In the genomic region with DNA sequence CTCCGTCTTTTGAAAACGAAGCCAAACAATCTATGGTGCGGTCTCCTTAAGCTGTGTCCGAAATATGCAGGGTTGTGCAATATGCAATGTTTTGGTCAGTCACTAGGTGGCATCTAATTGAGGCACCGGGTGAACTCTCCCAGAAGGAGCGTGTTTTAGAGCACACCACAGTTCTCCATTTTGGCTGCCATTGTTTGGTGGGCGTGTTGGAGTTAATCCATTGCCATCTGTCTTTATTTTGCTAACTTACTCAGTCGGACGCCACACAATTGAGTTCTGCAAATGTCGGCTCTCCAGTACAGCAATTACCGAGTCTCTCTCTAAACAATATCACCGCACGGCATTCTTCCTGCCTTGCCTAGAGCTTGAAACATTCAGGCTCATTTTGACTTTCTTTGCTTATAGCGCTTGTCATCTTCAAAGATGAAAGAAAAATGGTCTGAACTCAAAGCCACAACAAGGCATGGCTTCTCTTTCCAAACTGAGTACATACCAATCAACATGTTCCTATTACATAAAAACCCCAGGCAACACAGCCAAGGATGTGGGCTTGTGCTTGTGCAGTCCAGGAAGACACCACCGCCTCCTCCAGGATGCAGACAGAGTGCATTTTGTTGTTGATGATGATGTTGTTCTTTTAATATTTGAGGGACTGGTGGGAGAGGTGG, we compare ENCODE assay signal across 8 cellular contexts.
DNase-seq lines count a peak whose midpoint lies in the region; ATAC-seq and TF ChIP-seq lines count a peak whose summit lies in the region.

No MANE protein-coding gene starts in this region.

- H3K9me3 ChIP-seq in endocrine pancreas (ENCODE audit: control insufficient read depth, low read length) (no peaks in the 10 kb centered on the region), tibial artery (no peaks in the 10 kb centered on the region)

- H4K5ac ChIP-seq in mesendoderm (ENCODE audit: low read length): no peak overlapping the region

- peak overlapping the region; percentile 8 for H3K4me3 Mint-ChIP-seq in activated CD4-positive, alpha-beta T cell treated with anti-CD3 and anti-CD28 coated beads, Interleukin-2, amount 10 ng/mL, durations not matched to agents 7 days and 5 days

- H2BK15ac ChIP-seq in mesendoderm (replicated peaks; ENCODE audit: low read depth): no peak overlapping the region

- POLR2A ChIA-PET in activated CD4-positive, alpha-beta T cell treated with anti-CD3 and anti-CD28 coated beads, Interleukin-2, amount 10 ng/mL, durations not matched to agents 7 days and 5 days (lab: Charles Lee): no interaction called here

- TF ChIP-seq CTCF in tibial artery (IDR thresholded peaks at IDR 0.05): peak; percentile 62 to 88

- intact Hi-C loops in tibial artery (cut with DNase I; ENCODE audit: low total_unique reads): no loop called here

- H3K79me1 ChIP-seq in mesendoderm (ENCODE audit: low read length): no peaks in the 10 kb centered on the region

- H3K27me3 ChIP-seq in endocrine pancreas (ENCODE audit: control insufficient read depth, insufficient read depth, low read length) (no peaks in the 10 kb centered on the region), mesendoderm (ENCODE audit: insufficient read depth, low read length, poor library complexity) (no peaks in the 10 kb centered on the region), tibial artery (no peaks in the 10 kb centered on the region)

- CTCF ChIA-PET in activated CD4-positive, alpha-beta T cell treated with anti-CD3 and anti-CD28 coated beads, Interleukin-2, amount 10 ng/mL, durations not matched to agents 7 days and 5 days (lab: Charles Lee): interaction anchor here (0.5 to 2.7 kb wide), 4 partner anchors 53 to 246 kb away, joined by 3 to 7 read pairs (median 3); no protein-coding TSS in a partner anchor

- ATAC-seq in HG03097 (IDR thresholded peaks at IDR 0.05; ENCODE audit: low FRiP score, unreplicated experiment): no peak

- no peaks in the 10 kb centered on the region for H3K36me3 ChIP-seq in endocrine pancreas (ENCODE audit: control insufficient read depth, insufficient read depth, low read length)
- no peaks in the 10 kb centered on the region for H3K36me3 ChIP-seq in mesendoderm (ENCODE audit: control insufficient read depth, insufficient read depth, low read length)
- H3K36me3 ChIP-seq in tibial artery: no peaks in the 10 kb centered on the region

- H3K27ac ChIP-seq in mesendoderm (ENCODE audit: low read depth, low read length) (no peak overlapping the region), tibial artery (peak overlapping the region; percentile 6 to 43)

- H3K27ac Mint-ChIP-seq in activated CD4-positive, alpha-beta T cell treated with anti-CD3 and anti-CD28 coated beads, Interleukin-2, amount 10 ng/mL, durations not matched to agents 7 days and 5 days: peak overlapping the region; percentile 34

- no peak overlapping the region for H2BK120ac ChIP-seq in mesendoderm (ENCODE audit: low read depth, low read length)

- no peak overlapping the region for H3K18ac ChIP-seq in mesendoderm (ENCODE audit: low read length)

- H2BK5ac ChIP-seq in mesendoderm (ENCODE audit: low read length): no peak overlapping the region

- no CpG with 5 or more reads among the region's 15 CpGs for WGBS in mesendoderm (ENCODE audit: extremely low coverage, insufficient coverage, low lambda C conversion rate)

- peak in 5 of 6 experiments; percentile 14 to 85 (median 67) for DNase-seq in stimulated activated naive CD4-positive, alpha-beta T cell (lab: John Stamatoyannopoulos, UW)
- DNase-seq in stimulated activated naive CD4-positive, alpha-beta T cell treated with Interleukin-2 at 50 U/mL for 16 hours (lab: John Stamatoyannopoulos, UW): no peak
- DNase-seq in NCI-H345 treated with DMSO at 0.1 percent for 48 hours (lab: John Stamatoyannopoulos, UW; ENCODE audit: unreplicated experiment) (peak; percentile 66), mesendoderm (peak; percentile 78), tibial artery (peak; percentile 51 to 74)
- peak; percentile 48 for DNase-seq in activated CD4-positive, alpha-beta T cell treated with anti-CD3 and anti-CD28 coated beads, Interleukin-2, amount 10 ng/mL, durations not matched to agents 7 days and 5 days

- H3K4me1 ChIP-seq in endocrine pancreas (ENCODE audit: control insufficient read depth, insufficient read depth, low read length) (no peaks in the 10 kb centered on the region), mesendoderm (ENCODE audit: control insufficient read depth, low read depth, low read length) (no peaks in the 10 kb centered on the region), tibial artery (peaks cover 0 to 19% (median 3%) of the 10 kb centered on the region in 4 donors)

- H3K79me2 ChIP-seq in mesendoderm (ENCODE audit: control insufficient read depth, insufficient read depth, low read length): no peaks in the 10 kb centered on the region

- H4K8ac ChIP-seq in mesendoderm (ENCODE audit: low read depth, low read length): no peak overlapping the region

- H3K27me3 Mint-ChIP-seq in activated CD4-positive, alpha-beta T cell treated with anti-CD3 and anti-CD28 coated beads, Interleukin-2, amount 10 ng/mL, durations not matched to agents 7 days and 5 days: peaks cover 30% of the 10 kb centered on the region

- H3K4me1 Mint-ChIP-seq in activated CD4-positive, alpha-beta T cell treated with anti-CD3 and anti-CD28 coated beads, Interleukin-2, amount 10 ng/mL, durations not matched to agents 7 days and 5 days: peaks cover 29% of the 10 kb centered on the region

- H3K56ac ChIP-seq in mesendoderm (ENCODE audit: low read length): no peak overlapping the region

- no peak overlapping the region for H2AK5ac ChIP-seq in mesendoderm (ENCODE audit: low read length)

- H3K23ac ChIP-seq in mesendoderm (ENCODE audit: low read length): no peak overlapping the region

- H3K4ac ChIP-seq in mesendoderm (ENCODE audit: low read depth, low read length): no peak overlapping the region

- H3K36me3 Mint-ChIP-seq in activated CD4-positive, alpha-beta T cell treated with anti-CD3 and anti-CD28 coated beads, Interleukin-2, amount 10 ng/mL, durations not matched to agents 7 days and 5 days (ENCODE audit: low read depth): peaks cover 1% of the 10 kb centered on the region

- H3K4me3 ChIP-seq in endocrine pancreas (ENCODE audit: control insufficient read depth, insufficient read depth, low read length): peak overlapping the region; percentile 23
- H3K4me3 ChIP-seq in mesendoderm (ENCODE audit: low read length): no peak overlapping the region
- H3K4me3 ChIP-seq in tibial artery: peak overlapping the region; percentile 22 to 31

- H3K9ac ChIP-seq in endocrine pancreas (ENCODE audit: control insufficient read depth, insufficient read depth, low read length): no peak overlapping the region
- no peak overlapping the region for H3K9ac ChIP-seq in mesendoderm (ENCODE audit: low read length)

- H3K4me2 ChIP-seq in mesendoderm (ENCODE audit: low read length): no peak overlapping the region

- no peaks in the 10 kb centered on the region for H3K9me3 Mint-ChIP-seq in activated CD4-positive, alpha-beta T cell treated with anti-CD3 and anti-CD28 coated beads, Interleukin-2, amount 10 ng/mL, durations not matched to agents 7 days and 5 days
